In genomic region chr7:130875265-130875741, GRCh38 we compare ENCODE assay signal across 8 cellular contexts.
DNase-seq lines count a peak whose midpoint lies in the region; ATAC-seq and TF ChIP-seq lines count a peak whose summit lies in the region.

No MANE protein-coding gene starts in this region.

- CTCF ChIA-PET in activated CD8-positive, alpha-beta memory T cell treated with anti-CD3 and anti-CD28 coated beads, Interleukin-2, amount 10 ng/mL, durations not matched to agents 7 days and 5 days (lab: Charles Lee) = interaction anchor here (0.7 to 2.0 kb wide), 9 partner anchors 8 to 163 kb away, joined by 3 to 11 read pairs (median 4); no protein-coding TSS in a partner anchor

- H3K27ac ChIP-seq in psoas muscle = peak overlapping the region; percentile 48

- peak; percentile 59 to 65 for DNase-seq in stimulated activated CD4-positive, alpha-beta T cell treated with anti-CD3 and anti-CD28 coated beads, Interleukin-2, amount 100 ng/mL, for 24 hours
- DNase-seq in stimulated activated CD4-positive, alpha-beta T cell treated with anti-CD3 and anti-CD28 coated beads, Interleukin-2, amount 100 ng/mL, for 48 hours = no peak
- DNase-seq in LoVo (ENCODE audit: low spot score) = peak; percentile 59
- peak; percentile 67 for DNase-seq in activated CD8-positive, alpha-beta memory T cell treated with anti-CD3 and anti-CD28 coated beads, Interleukin-2, amount 10 ng/mL, durations not matched to agents 7 days and 5 days
- DNase-seq in fibroblast of villous mesenchyme (ENCODE audit: low read depth) = peak; percentile 55
- peak in 1 of 2 donors; percentile 75 for DNase-seq in psoas muscle

- H3K9me3 ChIP-seq in psoas muscle = no peaks in the 10 kb centered on the region

- 33 to 41% (median 35%) methylated on average over 6 of the region's 6 CpGs for WGBS in psoas muscle, 3 donors

- no peaks in the 10 kb centered on the region for H3K27me3 ChIP-seq in psoas muscle (ENCODE audit: insufficient read depth in 3 of 3, low read length in 2 of 3)

- H3K4me3 ChIP-seq in fibroblast of villous mesenchyme (ENCODE audit: low read depth, low read length) (no peak overlapping the region), psoas muscle (no peak overlapping the region)

- peaks cover 26% of the 10 kb centered on the region for H3K4me1 ChIP-seq in psoas muscle

- H3K27me3 Mint-ChIP-seq in activated CD8-positive, alpha-beta memory T cell treated with anti-CD3 and anti-CD28 coated beads, Interleukin-2, amount 10 ng/mL, durations not matched to agents 7 days and 5 days = no peaks in the 10 kb centered on the region

- H3K4me1 Mint-ChIP-seq in activated CD8-positive, alpha-beta memory T cell treated with anti-CD3 and anti-CD28 coated beads, Interleukin-2, amount 10 ng/mL, durations not matched to agents 7 days and 5 days = peaks cover 30% of the 10 kb centered on the region

- TF ChIP-seq CTCF in fibroblast of villous mesenchyme (IDR thresholded peaks at IDR 0.05; ENCODE audit: insufficient read depth, low read depth, low read length) (peak; percentile 85), psoas muscle (IDR thresholded peaks at IDR 0.05) (peak; percentile 87)

- H3K36me3 ChIP-seq in psoas muscle (ENCODE audit: insufficient read depth in 1 of 2, low read depth in 1 of 2) = peaks cover 3 to 100% of the 10 kb centered on the region in 2 donors

- peaks cover 45% of the 10 kb centered on the region for H3K36me3 Mint-ChIP-seq in activated CD8-positive, alpha-beta memory T cell treated with anti-CD3 and anti-CD28 coated beads, Interleukin-2, amount 10 ng/mL, durations not matched to agents 7 days and 5 days

- H3K27ac Mint-ChIP-seq in activated CD8-positive, alpha-beta memory T cell treated with anti-CD3 and anti-CD28 coated beads, Interleukin-2, amount 10 ng/mL, durations not matched to agents 7 days and 5 days = peak overlapping the region; percentile 62

- H3K9me3 Mint-ChIP-seq in activated CD8-positive, alpha-beta memory T cell treated with anti-CD3 and anti-CD28 coated beads, Interleukin-2, amount 10 ng/mL, durations not matched to agents 7 days and 5 days (ENCODE audit: low read depth) = no peaks in the 10 kb centered on the region

- ATAC-seq in activated CD8-positive, alpha-beta memory T cell treated with anti-CD3 and anti-CD28 coated beads, Interleukin-2, amount 10 ng/mL, durations not matched to agents 7 days and 5 days = peak; percentile 85
- ATAC-seq in psoas muscle (peak; percentile 50 to 63 (median 62)), HG03354 (IDR thresholded peaks at IDR 0.05; ENCODE audit: poor library complexity, severe bottlenecking, unreplicated experiment) (no peak), HG02642 (IDR thresholded peaks at IDR 0.05; ENCODE audit: poor library complexity, unreplicated experiment) (no peak)

- H3K4me3 Mint-ChIP-seq in activated CD8-positive, alpha-beta memory T cell treated with anti-CD3 and anti-CD28 coated beads, Interleukin-2, amount 10 ng/mL, durations not matched to agents 7 days and 5 days = no peak overlapping the region

- intact Hi-C loops in psoas muscle (cut with DNase I) = no loop called here

Comparison
In these comparisons a context has a peak if more than half of its experiments do, and no peak if none do; other contexts are left out.
1. DNase-seq: peak in stimulated activated CD4-positive, alpha-beta T cell treated with anti-CD3 and anti-CD28 coated beads, Interleukin-2, amount 100 ng/mL, for 24 hours (2 of 2), LoVo (single experiment), activated CD8-positive, alpha-beta memory T cell treated with anti-CD3 and anti-CD28 coated beads, Interleukin-2, amount 10 ng/mL, durations not matched to agents 7 days and 5 days (single experiment) and fibroblast of villous mesenchyme (single experiment); none in stimulated activated CD4-positive, alpha-beta T cell treated with anti-CD3 and anti-CD28 coated beads, Interleukin-2, amount 100 ng/mL, for 48 hours (0 of 2).
2. ATAC-seq: peak in activated CD8-positive, alpha-beta memory T cell treated with anti-CD3 and anti-CD28 coated beads, Interleukin-2, amount 10 ng/mL, durations not matched to agents 7 days and 5 days (single experiment) and psoas muscle (4 of 4); none in HG03354 (single experiment) and HG02642 (single experiment).